ENCODE assay signal across 21 cellular contexts in genomic region chr3:4573153-4573552, GRCh38.
"Had no signal": no experiment of that assay in that cellular context is flagged by ENCODE, and none has a peak within 500 bp of the region (broad histone marks: within the 10 kb centered on the region; RNA-seq: fewer than 3 reads in every experiment).

No MANE protein-coding gene starts in this region.

- H3K27me3 ChIP-seq: MG63, SJSA1 had no signal

- H3K4me3 ChIP-seq: MG63, SJSA1, SK-N-MC had no signal

- DNase-seq: Karpas-422, KG1, MG63, NCI-H1092, NCI-H1105 treated with DMSO at 0.1 percent for 48 hours, NCI-H1417 treated with DMSO at 0.1 percent for 48 hours, NCI-H146, NCI-H1694 treated with DMSO at 0.1 percent for 48 hours, NCI-H1930, NCI-H2081, NCI-H2107, NCI-H2227 treated with DMSO at 0.1 percent for 48 hours, NCI-H524, NCI-H69, NCI-H774, Right ventricle myocardium superior, RPMI8226, SIG-M5 had no signal

- H3K4me1 ChIP-seq: SJSA1 had no signal

- H3K27ac ChIP-seq: SJSA1, SK-N-MC had no signal

- FAIRE-seq: RCC 7860 had no signal

- H3K9me3 ChIP-seq: MG63, SJSA1 had no signal

- H3K36me3 ChIP-seq: MG63, SJSA1 had no signal
